ENCODE assay signal across 19 cellular contexts in genomic region chr13:44234566-44234965, GRCh38.
A peak's percentile ranks its signal among the peaks of the same experiment; 100 is the strongest.
DNase-seq lines count a peak whose midpoint lies in the region; ATAC-seq and TF ChIP-seq lines count a peak whose summit lies in the region.
"Had no signal": no experiment of that assay in that cellular context is flagged by ENCODE, and none has a peak within 500 bp of the region (broad histone marks: within the 10 kb centered on the region; RNA-seq: fewer than 3 reads in every experiment).

No MANE protein-coding gene starts in this region.

- peak; percentile 60 for DNase-seq in GM23248
- no peak for DNase-seq in nephron progenitor cell
- no peak for DNase-seq in upper lobe of left lung
- no peak for DNase-seq in effector CD4-positive, alpha-beta T cell
- DNase-seq: ACHN; CD4-positive, alpha-beta memory T cell; DMS79 treated with DMSO at 0.1 percent for 48 hours; HFFc6; Karpas-422; NCI-H1417 treated with DMSO at 0.1 percent for 48 hours; NCI-H2081; NCI-H345; NCI-H69; NK-92 treated with Interleukin-12 subunit alpha and Interleukin-12 subunit beta, amount 100 ng/mL, for 24 hours; OCI-M1 had no signal

- H3K4me3 Mint-ChIP-seq in nephron progenitor cell, result no peak overlapping the region
- H3K4me3 Mint-ChIP-seq: CD4-positive, alpha-beta memory T cell; HFFc6 had no signal

- H3K36me3 Mint-ChIP-seq in nephron progenitor cell (ENCODE audit: low read depth), result no peaks in the 10 kb centered on the region
- H3K36me3 Mint-ChIP-seq: CD4-positive, alpha-beta memory T cell had no signal

- TF ChIP-seq POLR2A in upper lobe of left lung (IDR thresholded peaks at IDR 0.05), result no peak

- no peaks in the 10 kb centered on the region for H4K20me1 ChIP-seq in GM23248 (ENCODE audit: insufficient read depth)

- TF ChIP-seq CTCF in nephron progenitor cell (IDR thresholded peaks at IDR 0.05) (no peak), upper lobe of left lung (IDR thresholded peaks at IDR 0.05) (no peak)

- no peak overlapping the region for H3K27ac ChIP-seq in GM23248
- peak overlapping the region; percentile 96 for H3K27ac ChIP-seq in cingulate gyrus (ENCODE audit: low read depth, low read length)
- peak overlapping the region in 3 of 4 donors; percentile 16 to 91 (median 84) for H3K27ac ChIP-seq in upper lobe of left lung
- H3K27ac ChIP-seq: SJSA1 had no signal

- ATAC-seq in upper lobe of left lung (ENCODE audit: low FRiP score in 2 of 2), result no peak
- no peak for ATAC-seq in HG02588 (IDR thresholded peaks at IDR 0.05; ENCODE audit: unreplicated experiment)
- ATAC-seq in HG02759 (IDR thresholded peaks at IDR 0.05; ENCODE audit: unreplicated experiment), result no peak

- in situ Hi-C loops in GM23248 (cut with MboI), result no loop called here

- H3K27me3 Mint-ChIP-seq in nephron progenitor cell (ENCODE audit: low read depth, poor library complexity), result no peaks in the 10 kb centered on the region

- no peak overlapping the region for H3K4me3 ChIP-seq in GM23248
- H3K4me3 ChIP-seq in upper lobe of left lung, result no peak overlapping the region
- H3K4me3 ChIP-seq: SJSA1 had no signal

- H3K9ac ChIP-seq in GM23248, result no peak overlapping the region

- H2AFZ ChIP-seq in GM23248, result no peak overlapping the region

- H3K4me1 ChIP-seq in GM23248 (ENCODE audit: insufficient read depth) (peaks cover 49% of the 10 kb centered on the region), upper lobe of left lung (peaks cover 36 to 54% (median 43%) of the 10 kb centered on the region in 4 donors)

- H3K27me3 ChIP-seq in GM23248 (replicated peaks; ENCODE audit: insufficient read depth), result no peaks in the 10 kb centered on the region
- no peaks in the 10 kb centered on the region for H3K27me3 ChIP-seq in upper lobe of left lung
- H3K27me3 ChIP-seq: SJSA1 had no signal

- H3K79me2 ChIP-seq in GM23248 (ENCODE audit: insufficient read depth), result no peaks in the 10 kb centered on the region

- H3K9me3 Mint-ChIP-seq in nephron progenitor cell, result peaks cover 5% of the 10 kb centered on the region
- H3K9me3 Mint-ChIP-seq: CD4-positive, alpha-beta memory T cell; HFFc6 had no signal

- H3K4me1 Mint-ChIP-seq in nephron progenitor cell, result peaks cover 58% of the 10 kb centered on the region
- H3K4me1 Mint-ChIP-seq: CD4-positive, alpha-beta memory T cell had no signal

- TF ChIP-seq EP300 in upper lobe of left lung (IDR thresholded peaks at IDR 0.05), result no peak

- peak overlapping the region; percentile 31 for H3K27ac Mint-ChIP-seq in nephron progenitor cell
- H3K27ac Mint-ChIP-seq: CD4-positive, alpha-beta memory T cell; HFFc6 had no signal

- no peaks in the 10 kb centered on the region for H3K36me3 ChIP-seq in GM23248 (ENCODE audit: low read depth)
- H3K36me3 ChIP-seq in upper lobe of left lung, result no peaks in the 10 kb centered on the region
- H3K36me3 ChIP-seq: SJSA1 had no signal

- WGBS in GM23248 (ENCODE audit: low coverage in 1 of 2, low lambda C conversion rate in 2 of 2, missing lambda C conversion rate in 2 of 2), 2 experiments, result 61 to 67% methylated on average over 1 of the region's 1 CpG
- 91 to 100% methylated on average over 1 of the region's 1 CpG for WGBS in upper lobe of left lung, 2 donors

- peaks cover 32% of the 10 kb centered on the region for H3F3A ChIP-seq in GM23248 (ENCODE audit: insufficient read depth)

- no peak overlapping the region for H3K4me2 ChIP-seq in GM23248 (ENCODE audit: unreplicated experiment)

- no peaks in the 10 kb centered on the region for H3K9me2 ChIP-seq in GM23248 (ENCODE audit: insufficient read depth)

- H3K9me3 ChIP-seq in GM23248 (ENCODE audit: low read depth) (no peaks in the 10 kb centered on the region), upper lobe of left lung (no peaks in the 10 kb centered on the region)
- H3K9me3 ChIP-seq: SJSA1 had no signal
